In the genomic region with DNA sequence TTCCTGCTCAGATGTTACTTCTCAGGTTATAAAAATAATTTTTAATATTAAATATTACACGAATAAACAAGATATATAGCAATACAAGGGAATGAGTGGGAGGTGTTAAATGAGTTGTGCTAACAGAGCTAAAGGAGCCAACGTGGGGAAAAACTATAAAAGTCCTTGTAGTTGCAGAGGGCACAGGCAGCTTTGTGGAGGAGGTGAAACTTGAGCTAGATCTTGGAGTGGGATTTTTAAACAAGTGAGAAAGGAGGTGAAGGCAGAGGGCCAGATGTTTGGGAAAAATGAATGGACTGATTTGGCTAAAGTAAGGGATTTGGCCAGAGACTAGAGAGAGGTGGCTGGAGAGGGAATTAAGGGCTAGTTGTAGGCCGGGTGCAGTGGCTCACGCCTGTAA, we compare ENCODE assay signal across 32 cellular contexts. TPM values are rescaled to one million over a fixed set of nuclear protein-coding genes. Genes with fewer than 3 reads are reported as not detected.
"Had no signal": no experiment of that assay in that cellular context is flagged by ENCODE, and none has a peak within 500 bp of the region (broad histone marks: within the 10 kb centered on the region; RNA-seq: fewer than 3 reads in every experiment).

No MANE protein-coding gene starts in this region.

- H3K9me3 Mint-ChIP-seq: activated B cell treated with CpG ODN at 0.5 μM for 24 hours; activated CD8-positive, alpha-beta T cell treated with anti-CD3 and anti-CD28 coated beads for 36 hours; activated naive CD8-positive, alpha-beta T cell treated with anti-CD3 and anti-CD28 coated beads for 36 hours; activated T-cell treated with anti-CD3 and anti-CD28 coated beads, Interleukin-2, amount 50 U/mL, for 72 hours; activated T-helper 17 cell treated with anti-CD3 and anti-CD28 coated beads, Interleukin-2, amount 50 U/mL, for 72 hours had no signal

- H3K9me3 ChIP-seq: ascending aorta, MG63, SJCRH30 had no signal

- H3K4me3 Mint-ChIP-seq: activated B cell treated with CpG ODN at 0.5 μM for 24 hours; activated CD8-positive, alpha-beta T cell treated with anti-CD3 and anti-CD28 coated beads for 36 hours; activated naive CD8-positive, alpha-beta T cell treated with anti-CD3 and anti-CD28 coated beads for 36 hours; activated T-cell treated with anti-CD3 and anti-CD28 coated beads, Interleukin-2, amount 50 U/mL, for 72 hours; activated T-helper 17 cell treated with anti-CD3 and anti-CD28 coated beads, Interleukin-2, amount 50 U/mL, for 72 hours had no signal

- H3K27ac ChIP-seq: ascending aorta, cardiac muscle cell, SJCRH30, SK-N-MC, VCaP had no signal

- H3K27me3 Mint-ChIP-seq: activated B cell treated with CpG ODN at 0.5 μM for 24 hours; activated CD8-positive, alpha-beta T cell treated with anti-CD3 and anti-CD28 coated beads for 36 hours; activated naive CD8-positive, alpha-beta T cell treated with anti-CD3 and anti-CD28 coated beads for 36 hours; activated T-helper 17 cell treated with anti-CD3 and anti-CD28 coated beads, Interleukin-2, amount 50 U/mL, for 72 hours had no signal

- ATAC-seq: activated CD8-positive, alpha-beta T cell treated with anti-CD3 and anti-CD28 coated beads for 36 hours; activated T-cell treated with anti-CD3 and anti-CD28 coated beads, Interleukin-2, amount 50 U/mL, for 72 hours; activated T-helper 17 cell treated with anti-CD3 and anti-CD28 coated beads, Interleukin-2, amount 50 U/mL, for 72 hours; Panc1 had no signal

- H3K27ac Mint-ChIP-seq: activated B cell treated with CpG ODN at 0.5 μM for 24 hours; activated CD8-positive, alpha-beta T cell treated with anti-CD3 and anti-CD28 coated beads for 36 hours; activated naive CD8-positive, alpha-beta T cell treated with anti-CD3 and anti-CD28 coated beads for 36 hours; activated T-helper 17 cell treated with anti-CD3 and anti-CD28 coated beads, Interleukin-2, amount 50 U/mL, for 72 hours had no signal

- DNase-seq: activated B cell treated with CpG ODN at 0.5 μM for 24 hours; activated CD4-positive, alpha-beta T cell treated with anti-CD3 and anti-CD28 coated beads for 4 hours; activated CD4-positive, alpha-beta T cell treated with anti-CD3 and anti-CD28 coated beads, Interleukin-2, amount 50 U/mL, for 4 hours; activated CD4-positive, CD25-positive, alpha-beta regulatory T cell treated with anti-CD3 and anti-CD28 coated beads, Interleukin-2, amount 50 U/mL, for 72 hours; activated CD8-positive, alpha-beta T cell treated with anti-CD3 and anti-CD28 coated beads for 36 hours; activated effector memory CD4-positive, alpha-beta T cell treated with anti-CD3 and anti-CD28 coated beads, Interleukin-2, amount 50 U/mL, for 16 hours; activated naive CD4-positive, alpha-beta T cell; activated naive CD4-positive, alpha-beta T cell treated with anti-CD3 and anti-CD28 coated beads, Interleukin-2, amount 50 U/mL, for 16 hours; activated naive CD8-positive, alpha-beta T cell treated with anti-CD3 and anti-CD28 coated beads for 36 hours; activated T-cell treated with anti-CD3 and anti-CD28 coated beads, Interleukin-2, amount 50 U/mL, for 1 hour; activated T-cell treated with anti-CD3 and anti-CD28 coated beads, Interleukin-2, amount 50 U/mL, for 72 hours; amniotic stem cell; Karpas-422; MG63; NCI-H1048; NCI-H1105 treated with DMSO at 0.1 percent for 48 hours; NCI-H1436; NCI-H1694; NCI-H2029; NCI-H345; NCI-H524 treated with DMSO at 0.1 percent for 48 hours; SHP77; SJCRH30 had no signal

- H3K4me1 ChIP-seq: ascending aorta, SJCRH30 had no signal

- H3K4me3 ChIP-seq: ascending aorta, cardiac muscle cell, MG63, SJCRH30, SK-N-MC had no signal

RNA-seq across cellular contexts. Expression of a gene that starts 41.1 kb away (rescaled TPM):
- total RNA-seq: activated B cell treated with CpG ODN at 0.5 μM for 24 hours, RPMI7951 had no signal

RNA-seq across cellular contexts. Expression of a gene that starts 47.6 kb away (rescaled TPM):
- total RNA-seq: activated B cell treated with CpG ODN at 0.5 μM for 24 hours; activated CD8-positive, alpha-beta memory T cell treated with anti-CD3 and anti-CD28 coated beads for 36 hours; activated CD8-positive, alpha-beta T cell treated with anti-CD3 and anti-CD28 coated beads for 36 hours; activated naive CD8-positive, alpha-beta T cell treated with anti-CD3 and anti-CD28 coated beads for 36 hours; activated T-helper 17 cell treated with anti-CD3 and anti-CD28 coated beads, Interleukin-2, amount 50 U/mL, for 72 hours; ascending aorta; cardiac muscle cell; NCI-H460; RPMI7951; SJCRH30 had no signal
